Comparison of ENCODE assay signal across 1 cellular context in genomic region chr4:38230121-38230728, GRCh38.
TF ChIP-seq lines count a peak whose summit lies in the region.

No MANE protein-coding gene starts in this region.

TF ChIP-seq in K562, 482 proteins besides CTCF, POLR2A, EP300 and RAD21 (continued from another document):
- TF ChIP-seq, protein P1, sequence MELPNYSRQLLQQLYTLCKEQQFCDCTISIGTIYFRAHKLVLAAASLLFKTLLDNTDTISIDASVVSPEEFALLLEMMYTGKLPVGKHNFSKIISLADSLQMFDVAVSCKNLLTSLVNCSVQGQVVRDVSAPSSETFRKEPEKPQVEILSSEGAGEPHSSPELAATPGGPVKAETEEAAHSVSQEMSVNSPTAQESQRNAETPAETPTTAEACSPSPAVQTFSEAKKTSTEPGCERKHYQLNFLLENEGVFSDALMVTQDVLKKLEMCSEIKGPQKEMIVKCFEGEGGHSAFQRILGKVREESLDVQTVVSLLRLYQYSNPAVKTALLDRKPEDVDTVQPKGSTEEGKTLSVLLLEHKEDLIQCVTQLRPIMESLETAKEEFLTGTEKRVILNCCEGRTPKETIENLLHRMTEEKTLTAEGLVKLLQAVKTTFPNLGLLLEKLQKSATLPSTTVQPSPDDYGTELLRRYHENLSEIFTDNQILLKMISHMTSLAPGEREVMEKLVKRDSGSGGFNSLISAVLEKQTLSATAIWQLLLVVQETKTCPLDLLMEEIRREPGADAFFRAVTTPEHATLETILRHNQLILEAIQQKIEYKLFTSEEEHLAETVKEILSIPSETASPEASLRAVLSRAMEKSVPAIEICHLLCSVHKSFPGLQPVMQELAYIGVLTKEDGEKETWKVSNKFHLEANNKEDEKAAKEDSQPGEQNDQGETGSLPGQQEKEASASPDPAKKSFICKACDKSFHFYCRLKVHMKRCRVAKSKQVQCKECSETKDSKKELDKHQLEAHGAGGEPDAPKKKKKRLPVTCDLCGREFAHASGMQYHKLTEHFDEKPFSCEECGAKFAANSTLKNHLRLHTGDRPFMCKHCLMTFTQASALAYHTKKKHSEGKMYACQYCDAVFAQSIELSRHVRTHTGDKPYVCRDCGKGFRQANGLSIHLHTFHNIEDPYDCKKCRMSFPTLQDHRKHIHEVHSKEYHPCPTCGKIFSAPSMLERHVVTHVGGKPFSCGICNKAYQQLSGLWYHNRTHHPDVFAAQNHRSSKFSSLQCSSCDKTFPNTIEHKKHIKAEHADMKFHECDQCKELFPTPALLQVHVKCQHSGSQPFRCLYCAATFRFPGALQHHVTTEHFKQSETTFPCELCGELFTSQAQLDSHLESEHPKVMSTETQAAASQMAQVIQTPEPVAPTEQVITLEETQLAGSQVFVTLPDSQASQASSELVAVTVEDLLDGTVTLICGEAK (IDR thresholded peaks at IDR 0.05) = no peak
- TF ChIP-seq, protein P1 (CRISPR knock-in tag; IDR thresholded peaks at IDR 0.05) = no peak
- TF ChIP-seq HSF4 (CRISPR knock-in tag; IDR thresholded peaks at IDR 0.05; ENCODE audit: borderline replicate concordance) (no peak), NFIC (IDR thresholded peaks at IDR 0.05) (no peak), CBFA2T3 (IDR thresholded peaks at IDR 0.05) (peak; percentile 68), ESRRA (IDR thresholded peaks at IDR 0.05; ENCODE audit: borderline replicate concordance, low read depth) (0 out of 2 replicates have a peak, but pooled peaks have one; percentile 23), SMC3 (conservative IDR thresholded peaks at IDR 0.05; ENCODE audit: insufficient read depth, low read depth, low read length) (no peak), RUNX1 (IDR thresholded peaks at IDR 0.05; ENCODE audit: low read depth) (no peak), POLR2G (IDR thresholded peaks at IDR 0.05; ENCODE audit: low read depth, low read length) (no peak), STAG1 (CRISPR knock-in tag; IDR thresholded peaks at IDR 0.05; ENCODE audit: borderline replicate concordance) (no peak), JUND (IDR thresholded peaks at IDR 0.05; ENCODE audit: borderline replicate concordance, low read depth, low read length) (peak; percentile 48; the same call in 1 of the 2 replicates), JUND (tag; IDR thresholded peaks at IDR 0.05; ENCODE audit: borderline replicate concordance, low read depth, low read length) (no peak; the same call in 2 of the 3 replicates), ZNF217 (CRISPR knock-in tag; IDR thresholded peaks at IDR 0.05) (no peak), CEBPB (tag; IDR thresholded peaks at IDR 0.05) (peak; percentile 60), ZNF551 (CRISPR knock-in tag; IDR thresholded peaks at IDR 0.05) (no peak), ZNF766 (CRISPR knock-in tag; conservative IDR thresholded peaks at IDR 0.05) (peak; percentile 74; the same call in 1 of the 2 replicates), BHLHE40 (IDR thresholded peaks at IDR 0.05; ENCODE audit: low read length) (peak; percentile 40; the same call in 1 of the 2 replicates), NCOA1 (IDR thresholded peaks at IDR 0.05; ENCODE audit: low read depth) (no peak), CTBP1 (IDR thresholded peaks at IDR 0.05; ENCODE audit: borderline replicate concordance) (peak; percentile 92), DNMT1 (IDR thresholded peaks at IDR 0.05) (no peak), ZEB2 (IDR thresholded peaks at IDR 0.05) (peak; percentile 86), HNRNPLL (IDR thresholded peaks at IDR 0.05; ENCODE audit: low read depth, low read length, poor library complexity, severe bottlenecking) (no peak), MEIS2 (IDR thresholded peaks at IDR 0.05; ENCODE audit: partially characterized antibody) (peak; percentile 63)
- TF ChIP-seq, protein P2, sequence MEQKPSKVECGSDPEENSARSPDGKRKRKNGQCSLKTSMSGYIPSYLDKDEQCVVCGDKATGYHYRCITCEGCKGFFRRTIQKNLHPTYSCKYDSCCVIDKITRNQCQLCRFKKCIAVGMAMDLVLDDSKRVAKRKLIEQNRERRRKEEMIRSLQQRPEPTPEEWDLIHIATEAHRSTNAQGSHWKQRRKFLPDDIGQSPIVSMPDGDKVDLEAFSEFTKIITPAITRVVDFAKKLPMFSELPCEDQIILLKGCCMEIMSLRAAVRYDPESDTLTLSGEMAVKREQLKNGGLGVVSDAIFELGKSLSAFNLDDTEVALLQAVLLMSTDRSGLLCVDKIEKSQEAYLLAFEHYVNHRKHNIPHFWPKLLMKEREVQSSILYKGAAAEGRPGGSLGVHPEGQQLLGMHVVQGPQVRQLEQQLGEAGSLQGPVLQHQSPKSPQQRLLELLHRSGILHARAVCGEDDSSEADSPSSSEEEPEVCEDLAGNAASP (IDR thresholded peaks at IDR 0.05) = no peak
- TF ChIP-seq, protein P3, sequence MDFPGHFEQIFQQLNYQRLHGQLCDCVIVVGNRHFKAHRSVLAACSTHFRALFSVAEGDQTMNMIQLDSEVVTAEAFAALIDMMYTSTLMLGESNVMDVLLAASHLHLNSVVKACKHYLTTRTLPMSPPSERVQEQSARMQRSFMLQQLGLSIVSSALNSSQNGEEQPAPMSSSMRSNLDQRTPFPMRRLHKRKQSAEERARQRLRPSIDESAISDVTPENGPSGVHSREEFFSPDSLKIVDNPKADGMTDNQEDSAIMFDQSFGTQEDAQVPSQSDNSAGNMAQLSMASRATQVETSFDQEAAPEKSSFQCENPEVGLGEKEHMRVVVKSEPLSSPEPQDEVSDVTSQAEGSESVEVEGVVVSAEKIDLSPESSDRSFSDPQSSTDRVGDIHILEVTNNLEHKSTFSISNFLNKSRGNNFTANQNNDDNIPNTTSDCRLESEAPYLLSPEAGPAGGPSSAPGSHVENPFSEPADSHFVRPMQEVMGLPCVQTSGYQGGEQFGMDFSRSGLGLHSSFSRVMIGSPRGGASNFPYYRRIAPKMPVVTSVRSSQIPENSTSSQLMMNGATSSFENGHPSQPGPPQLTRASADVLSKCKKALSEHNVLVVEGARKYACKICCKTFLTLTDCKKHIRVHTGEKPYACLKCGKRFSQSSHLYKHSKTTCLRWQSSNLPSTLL (IDR thresholded peaks at IDR 0.05) = no peak
